ENCODE assay signal across 1 cellular context in the genomic region with DNA sequence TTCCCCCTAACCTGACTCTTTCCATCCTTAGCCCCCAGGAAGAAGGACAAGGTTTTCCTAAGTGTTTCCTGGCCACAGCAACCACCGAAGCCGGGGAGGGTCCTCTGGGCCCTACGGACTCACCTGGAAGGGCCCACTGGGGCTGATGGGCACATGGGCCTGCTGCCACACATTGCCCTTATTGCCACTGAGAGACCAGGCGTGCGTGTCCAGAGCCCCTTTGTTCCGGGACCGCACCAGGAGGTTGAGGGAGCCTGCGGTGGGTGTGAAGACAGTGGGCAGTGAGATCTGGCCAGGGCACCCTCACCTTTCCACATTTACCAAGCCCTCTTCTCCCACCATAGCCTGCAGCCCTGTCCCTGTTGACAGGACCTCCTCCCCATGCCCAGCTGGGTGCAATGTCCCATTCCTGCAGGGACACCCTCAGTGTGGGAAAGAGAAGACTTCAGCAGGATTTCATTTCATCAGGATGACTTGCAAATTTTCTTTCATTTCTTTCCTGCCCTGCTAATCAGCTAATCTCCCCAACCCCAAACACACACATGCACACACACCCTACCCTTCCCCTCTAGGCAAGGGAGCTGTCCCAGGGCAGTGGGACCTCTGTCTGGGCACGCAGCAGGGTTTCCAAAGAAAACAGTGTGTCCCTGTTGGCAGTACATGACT.
TF ChIP-seq lines count a peak whose summit lies in the region.

No MANE protein-coding gene starts in this region.

TF ChIP-seq in K562, 482 proteins besides CTCF, POLR2A, EP300 and RAD21 (continued from another document and continues in another):
- no peak for TF ChIP-seq E2F1 (CRISPR knock-in tag; IDR thresholded peaks at IDR 0.05)
- peak; percentile 95 for TF ChIP-seq NFE2L1 (tag; IDR thresholded peaks at IDR 0.05; ENCODE audit: borderline replicate concordance, low read depth)
- TF ChIP-seq RBFOX2 (IDR thresholded peaks at IDR 0.05; ENCODE audit: low read depth, low read length), result 0 out of 2 replicates have a peak, but pooled peaks have one; percentile 21
- TF ChIP-seq RCOR1 (IDR thresholded peaks at IDR 0.05; ENCODE audit: borderline replicate concordance in 1 of 2, low read depth in 2 of 2, low read length in 2 of 2), result peak in 1 of 2 experiments; percentile 58; a peak in 1 of 4 replicates
- TF ChIP-seq MYBL2 (IDR thresholded peaks at IDR 0.05; ENCODE audit: low read depth), result no peak
- TF ChIP-seq MYBL2 (CRISPR knock-in tag; IDR thresholded peaks at IDR 0.05; ENCODE audit: borderline replicate concordance), result no peak
- no peak for TF ChIP-seq CEBPG (CRISPR knock-in tag; IDR thresholded peaks at IDR 0.05)
- TF ChIP-seq CEBPG (tag; conservative IDR thresholded peaks at IDR 0.05 in 1 of 2, IDR thresholded peaks at IDR 0.05 in 1 of 2), result no peak
- no peak for TF ChIP-seq CC2D1A (IDR thresholded peaks at IDR 0.05)
- peak in 1 of 2 experiments; percentile 66; a peak in 1 of 4 replicates for TF ChIP-seq TRIM24 (IDR thresholded peaks at IDR 0.05)
- TF ChIP-seq PHB2 (IDR thresholded peaks at IDR 0.05; ENCODE audit: low read depth), result no peak
- no peak for TF ChIP-seq SNIP1 (IDR thresholded peaks at IDR 0.05; ENCODE audit: low read depth)
- 0 out of 2 replicates have a peak, but pooled peaks have one; percentile 57 for TF ChIP-seq BRD4 (IDR thresholded peaks at IDR 0.05)
- TF ChIP-seq, protein P1, sequence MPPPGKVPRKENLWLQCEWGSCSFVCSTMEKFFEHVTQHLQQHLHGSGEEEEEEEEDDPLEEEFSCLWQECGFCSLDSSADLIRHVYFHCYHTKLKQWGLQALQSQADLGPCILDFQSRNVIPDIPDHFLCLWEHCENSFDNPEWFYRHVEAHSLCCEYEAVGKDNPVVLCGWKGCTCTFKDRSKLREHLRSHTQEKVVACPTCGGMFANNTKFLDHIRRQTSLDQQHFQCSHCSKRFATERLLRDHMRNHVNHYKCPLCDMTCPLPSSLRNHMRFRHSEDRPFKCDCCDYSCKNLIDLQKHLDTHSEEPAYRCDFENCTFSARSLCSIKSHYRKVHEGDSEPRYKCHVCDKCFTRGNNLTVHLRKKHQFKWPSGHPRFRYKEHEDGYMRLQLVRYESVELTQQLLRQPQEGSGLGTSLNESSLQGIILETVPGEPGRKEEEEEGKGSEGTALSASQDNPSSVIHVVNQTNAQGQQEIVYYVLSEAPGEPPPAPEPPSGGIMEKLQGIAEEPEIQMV (tag; conservative IDR thresholded peaks at IDR 0.05; ENCODE audit: low read depth), result no peak
- TF ChIP-seq PTBP1 (IDR thresholded peaks at IDR 0.05; ENCODE audit: low read depth, low read length), result no peak
- TF ChIP-seq ZNF175 (CRISPR knock-in tag; IDR thresholded peaks at IDR 0.05; ENCODE audit: low read depth), result 0 out of 2 replicates have a peak, but pooled peaks have one; percentile 66
- no peak for TF ChIP-seq CHCHD3 (CRISPR knock-in tag; IDR thresholded peaks at IDR 0.05)
- peak; percentile 48; the same call in 1 of the 2 replicates for TF ChIP-seq SMARCE1 (IDR thresholded peaks at IDR 0.05)
- TF ChIP-seq GATAD2A (IDR thresholded peaks at IDR 0.05), result no peak
- no peak for TF ChIP-seq RBM25 (IDR thresholded peaks at IDR 0.05; ENCODE audit: low read depth, low read length, severe bottlenecking)
- peak; percentile 84 for TF ChIP-seq SMARCA4 (IDR thresholded peaks at IDR 0.05)
- 0 out of 2 replicates have a peak, but pooled peaks have one; percentile 30 for TF ChIP-seq MTA3 (IDR thresholded peaks at IDR 0.05; ENCODE audit: borderline replicate concordance)
- TF ChIP-seq ZFP36 (IDR thresholded peaks at IDR 0.05; ENCODE audit: low read depth, low read length, partially characterized antibody), result no peak
- TF ChIP-seq CBX5 (IDR thresholded peaks at IDR 0.05; ENCODE audit: borderline replicate concordance, low read depth), result no peak
- TF ChIP-seq, protein P2, sequence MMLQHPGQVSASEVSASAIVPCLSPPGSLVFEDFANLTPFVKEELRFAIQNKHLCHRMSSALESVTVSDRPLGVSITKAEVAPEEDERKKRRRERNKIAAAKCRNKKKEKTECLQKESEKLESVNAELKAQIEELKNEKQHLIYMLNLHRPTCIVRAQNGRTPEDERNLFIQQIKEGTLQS (IDR thresholded peaks at IDR 0.05), result peak; percentile 4
- TF ChIP-seq, protein P2 (CRISPR knock-in tag; conservative IDR thresholded peaks at IDR 0.05), result no peak
- TF ChIP-seq BRF2 (IDR thresholded peaks at IDR 0.05; ENCODE audit: borderline replicate concordance, insufficient read depth, insufficient read length), result no peak
- no peak for TF ChIP-seq NR2F6 (CRISPR knock-in tag; IDR thresholded peaks at IDR 0.05)
- TF ChIP-seq ZNF134 (CRISPR knock-in tag; conservative IDR thresholded peaks at IDR 0.05), result 0 out of 2 replicates have a peak, but pooled peaks have one; percentile 13
- TF ChIP-seq JUN (IDR thresholded peaks at IDR 0.05; ENCODE audit: borderline replicate concordance, low read depth, low read length), result 0 out of 2 replicates have a peak, but pooled peaks have one; percentile 26
- TF ChIP-seq JUN (CRISPR knock-in tag; IDR thresholded peaks at IDR 0.05; ENCODE audit: borderline replicate concordance), result no peak
- no peak for TF ChIP-seq HMBOX1 (IDR thresholded peaks at IDR 0.05)
- no peak for TF ChIP-seq ETV5 (CRISPR knock-in tag; IDR thresholded peaks at IDR 0.05; ENCODE audit: low read depth)
- TF ChIP-seq CBFA2T3 (IDR thresholded peaks at IDR 0.05), result peak; percentile 47; the same call in 1 of the 2 replicates
- peak; percentile 4; the same call in 1 of the 2 replicates for TF ChIP-seq ATF7 (IDR thresholded peaks at IDR 0.05)
- TF ChIP-seq HDAC1 (IDR thresholded peaks at IDR 0.05), result 0 out of 4 replicates have a peak, but pooled peaks of 1 of the 2 experiments have one; percentile 12
- no peak for TF ChIP-seq E4F1 (CRISPR knock-in tag; IDR thresholded peaks at IDR 0.05; ENCODE audit: borderline replicate concordance)
- no peak for TF ChIP-seq FOXA3 (CRISPR knock-in tag; conservative IDR thresholded peaks at IDR 0.05 in 1 of 2, IDR thresholded peaks at IDR 0.05 in 1 of 2)
- TF ChIP-seq, protein P3, sequence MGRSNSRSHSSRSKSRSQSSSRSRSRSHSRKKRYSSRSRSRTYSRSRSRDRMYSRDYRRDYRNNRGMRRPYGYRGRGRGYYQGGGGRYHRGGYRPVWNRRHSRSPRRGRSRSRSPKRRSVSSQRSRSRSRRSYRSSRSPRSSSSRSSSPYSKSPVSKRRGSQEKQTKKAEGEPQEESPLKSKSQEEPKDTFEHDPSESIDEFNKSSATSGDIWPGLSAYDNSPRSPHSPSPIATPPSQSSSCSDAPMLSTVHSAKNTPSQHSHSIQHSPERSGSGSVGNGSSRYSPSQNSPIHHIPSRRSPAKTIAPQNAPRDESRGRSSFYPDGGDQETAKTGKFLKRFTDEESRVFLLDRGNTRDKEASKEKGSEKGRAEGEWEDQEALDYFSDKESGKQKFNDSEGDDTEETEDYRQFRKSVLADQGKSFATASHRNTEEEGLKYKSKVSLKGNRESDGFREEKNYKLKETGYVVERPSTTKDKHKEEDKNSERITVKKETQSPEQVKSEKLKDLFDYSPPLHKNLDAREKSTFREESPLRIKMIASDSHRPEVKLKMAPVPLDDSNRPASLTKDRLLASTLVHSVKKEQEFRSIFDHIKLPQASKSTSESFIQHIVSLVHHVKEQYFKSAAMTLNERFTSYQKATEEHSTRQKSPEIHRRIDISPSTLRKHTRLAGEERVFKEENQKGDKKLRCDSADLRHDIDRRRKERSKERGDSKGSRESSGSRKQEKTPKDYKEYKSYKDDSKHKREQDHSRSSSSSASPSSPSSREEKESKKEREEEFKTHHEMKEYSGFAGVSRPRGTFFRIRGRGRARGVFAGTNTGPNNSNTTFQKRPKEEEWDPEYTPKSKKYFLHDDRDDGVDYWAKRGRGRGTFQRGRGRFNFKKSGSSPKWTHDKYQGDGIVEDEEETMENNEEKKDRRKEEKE (IDR thresholded peaks at IDR 0.05; ENCODE audit: borderline replicate concordance in 1 of 2, control insufficient read depth in 1 of 2, low read depth in 2 of 2, low read length in 1 of 2), result no peak
- no peak for TF ChIP-seq POLR3G (IDR thresholded peaks at IDR 0.05; ENCODE audit: extremely low read depth, insufficient read length, insufficient replicate concordance)
- TF ChIP-seq LEF1 (IDR thresholded peaks at IDR 0.05), result no peak
- no peak for TF ChIP-seq TSC22D4 (tag; IDR thresholded peaks at IDR 0.05)
- TF ChIP-seq NFE2 (IDR thresholded peaks at IDR 0.05; ENCODE audit: low read depth), result peak; percentile 95
- TF ChIP-seq CHD1 (IDR thresholded peaks at IDR 0.05; ENCODE audit: low read length), result no peak
- TF ChIP-seq ZSCAN29 (IDR thresholded peaks at IDR 0.05), result no peak
- TF ChIP-seq MAFK (IDR thresholded peaks at IDR 0.05; ENCODE audit: low read length), result peak; percentile 86
- TF ChIP-seq NR4A1 (CRISPR knock-in tag; IDR thresholded peaks at IDR 0.05), result no peak
- TF ChIP-seq NR4A1 (tag; IDR thresholded peaks at IDR 0.05), result 0 out of 2 replicates have a peak, but pooled peaks have one; percentile 47
- TF ChIP-seq FOXK2 (conservative IDR thresholded peaks at IDR 0.05 in 1 of 2, IDR thresholded peaks at IDR 0.05 in 1 of 2; ENCODE audit: low read depth in 2 of 2), result 0 out of 4 replicates have a peak, but pooled peaks of 1 of the 2 experiments have one; percentile 22
- peak; percentile 44; the same call in 1 of the 2 replicates for TF ChIP-seq SMARCC2 (IDR thresholded peaks at IDR 0.05; ENCODE audit: low read depth)
- no peak for TF ChIP-seq SMAD3 (CRISPR knock-in tag; conservative IDR thresholded peaks at IDR 0.05)
- TF ChIP-seq SOX6 (IDR thresholded peaks at IDR 0.05), result no peak
- TF ChIP-seq ZNF282 (CRISPR knock-in tag; IDR thresholded peaks at IDR 0.05), result no peak
- TF ChIP-seq NKRF (IDR thresholded peaks at IDR 0.05; ENCODE audit: borderline replicate concordance), result no peak
- no peak for TF ChIP-seq ELF1 (tag; IDR thresholded peaks at IDR 0.05)
